10 cellular contexts compared by ENCODE assay signal in the genomic region with DNA sequence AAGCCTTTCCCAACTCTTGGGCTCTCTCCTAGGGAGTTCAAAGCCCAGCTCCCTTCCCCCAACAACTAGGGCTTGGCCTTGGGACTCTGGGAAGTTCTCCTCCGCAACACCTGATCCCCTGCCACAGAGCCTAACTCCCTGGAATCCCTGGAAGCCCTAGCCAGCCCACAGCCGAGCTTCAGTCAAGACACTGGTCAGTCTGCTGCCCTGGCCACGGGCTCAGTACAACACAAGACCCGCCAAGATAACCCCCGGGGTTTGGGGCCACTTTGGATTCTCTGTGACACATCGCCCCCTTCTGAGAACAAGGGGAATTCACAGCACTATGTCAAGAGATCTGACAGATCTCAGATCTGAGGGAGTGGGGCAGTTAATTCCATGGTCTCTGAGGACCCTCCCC. TPM values are rescaled to one million over a fixed set of nuclear protein-coding genes. Genes with fewer than 3 reads are reported as not detected.
DNase-seq lines count a peak whose midpoint lies in the region; ATAC-seq and TF ChIP-seq lines count a peak whose summit lies in the region.
"Had no signal": no experiment of that assay in that cellular context is flagged by ENCODE, and none has a peak within 500 bp of the region (broad histone marks: within the 10 kb centered on the region; RNA-seq: fewer than 3 reads in every experiment).

No MANE protein-coding gene starts in this region.

- no peaks in the 10 kb centered on the region for H3K36me3 Mint-ChIP-seq in brain
- H3K36me3 Mint-ChIP-seq in nephron progenitor cell (ENCODE audit: low read depth): no peaks in the 10 kb centered on the region
- H3K36me3 Mint-ChIP-seq: activated naive CD8-positive, alpha-beta T cell treated with anti-CD3 and anti-CD28 coated beads, Interleukin-2, amount 10 ng/mL, durations not matched to agents 7 days and 5 days had no signal

- ATAC-seq in GM18520 (IDR thresholded peaks at IDR 0.05; ENCODE audit: unreplicated experiment) (no peak), GM19328 (IDR thresholded peaks at IDR 0.05; ENCODE audit: unreplicated experiment) (no peak)

- 33% methylated on average over 4 of the region's 6 CpGs for WGBS in suprapubic skin

- H3K9me3 ChIP-seq in suprapubic skin: no peaks in the 10 kb centered on the region

- no peak for TF ChIP-seq POLR2A in suprapubic skin (IDR thresholded peaks at IDR 0.05)

- peaks cover under 1% of the 10 kb centered on the region for H3K4me1 ChIP-seq in suprapubic skin

- no peak for TF ChIP-seq EP300 in suprapubic skin (IDR thresholded peaks at IDR 0.05)

- peaks cover 34% of the 10 kb centered on the region for H3K27me3 ChIP-seq in suprapubic skin

- H3K27ac ChIP-seq in suprapubic skin: no peak overlapping the region

- DNase-seq in GM10248 (ENCODE audit: extremely low spot score) (no peak), Kasumi-1 (lab: John Stamatoyannopoulos, UW) (peak; percentile 44 to 62), nephron progenitor cell (peak; percentile 56), kidney glomerular epithelial cell (lab: John Stamatoyannopoulos, UW) (no peak), suprapubic skin (ENCODE audit: low spot score in 2 of 2) (no peak)
- DNase-seq: activated naive CD8-positive, alpha-beta T cell treated with anti-CD3 and anti-CD28 coated beads, Interleukin-2, amount 10 ng/mL, durations not matched to agents 7 days and 5 days had no signal

- H3K36me3 ChIP-seq in suprapubic skin: no peaks in the 10 kb centered on the region

- CTCF ChIA-PET in GM10248 (lab: Yijun Ruan, JAX): interaction anchor here (0.6 to 3.6 kb wide), 12 partner anchors 9 to 200 kb away, joined by 3 to 18 read pairs (median 4); a partner anchor contains a TSS

- POLR2A ChIA-PET in GM10248 (lab: Yijun Ruan, JAX): no interaction called here

- no peaks in the 10 kb centered on the region for H3K27me3 Mint-ChIP-seq in brain
- peaks cover 72% of the 10 kb centered on the region for H3K27me3 Mint-ChIP-seq in nephron progenitor cell (ENCODE audit: low read depth, poor library complexity)

- H3K4me1 Mint-ChIP-seq in brain: peaks cover 63% of the 10 kb centered on the region
- peaks cover 51% of the 10 kb centered on the region for H3K4me1 Mint-ChIP-seq in nephron progenitor cell

- H3K9me3 Mint-ChIP-seq in brain (no peaks in the 10 kb centered on the region), nephron progenitor cell (no peaks in the 10 kb centered on the region)
- H3K9me3 Mint-ChIP-seq: activated naive CD8-positive, alpha-beta T cell treated with anti-CD3 and anti-CD28 coated beads, Interleukin-2, amount 10 ng/mL, durations not matched to agents 7 days and 5 days had no signal

- peak overlapping the region in 3 of 5 experiments; percentile 12 to 41 (median 23) for H3K4me3 Mint-ChIP-seq in brain
- peak overlapping the region; percentile 28 for H3K4me3 Mint-ChIP-seq in nephron progenitor cell
- H3K4me3 Mint-ChIP-seq: activated naive CD8-positive, alpha-beta T cell treated with anti-CD3 and anti-CD28 coated beads, Interleukin-2, amount 10 ng/mL, durations not matched to agents 7 days and 5 days had no signal

- no peak overlapping the region for H3K4me3 ChIP-seq in suprapubic skin

- TF ChIP-seq CTCF in GM10248 (IDR thresholded peaks at IDR 0.05; ENCODE audit: control extremely low read depth, extremely low read depth, low read depth, missing control alignments): peak; percentile 44
- TF ChIP-seq CTCF in brain (conservative IDR thresholded peaks at IDR 0.05): peak; percentile 68 to 75
- peak; percentile 57 for TF ChIP-seq CTCF in nephron progenitor cell (IDR thresholded peaks at IDR 0.05)
- TF ChIP-seq CTCF in suprapubic skin (IDR thresholded peaks at IDR 0.05): peak in 1 of 2 donors; percentile 20

- peak overlapping the region; percentile 41 to 96 (median 66) for H3K27ac Mint-ChIP-seq in brain
- H3K27ac Mint-ChIP-seq in nephron progenitor cell: no peak overlapping the region
- H3K27ac Mint-ChIP-seq: activated naive CD8-positive, alpha-beta T cell treated with anti-CD3 and anti-CD28 coated beads, Interleukin-2, amount 10 ng/mL, durations not matched to agents 7 days and 5 days had no signal

RNA-seq across cellular contexts. Expression of a gene that starts 58.3 kb away (rescaled TPM):
- not detected for polyA plus RNA-seq in brain (ENCODE audit: insufficient read depth, low read depth, low replicate concordance)
- total RNA-seq in suprapubic skin: not detected
- total RNA-seq: activated naive CD8-positive, alpha-beta T cell treated with anti-CD3 and anti-CD28 coated beads, Interleukin-2, amount 10 ng/mL, durations not matched to agents 7 days and 5 days; pulmonary artery endothelial cell had no signal

Comparison
In these comparisons a context has a peak if more than half of its experiments do, and no peak if none do; other contexts are left out.
1. DNase-seq: peak in Kasumi-1 (2 of 2) and nephron progenitor cell (single experiment); none in GM10248 (single experiment), kidney glomerular epithelial cell (single experiment) and suprapubic skin (0 of 2).